ENCODE assay signal across 8 cellular contexts in genomic region chr22:24592144-24592845, GRCh38. TPM values are rescaled to one million over a fixed set of nuclear protein-coding genes. Genes with fewer than 3 reads are reported as not detected.
DNase-seq lines count a peak whose midpoint lies in the region; ATAC-seq and TF ChIP-seq lines count a peak whose summit lies in the region.

No MANE protein-coding gene starts in this region.

- DNase-seq in NOMO-1 treated with DMSO at 0.1 percent for 48 hours (lab: John Stamatoyannopoulos, UW; ENCODE audit: unreplicated experiment) (peak; percentile 1), NOMO-1 (lab: John Stamatoyannopoulos, UW; ENCODE audit: unreplicated experiment in 2 of 2) (no peak), OCI-LY7 (ENCODE audit: low spot score) (no peak), HCEC 1CT (no peak)
- DNase-seq in effector memory CD8-positive, alpha-beta T cell, result no peak
- DNase-seq in stimulated activated CD4-positive, alpha-beta T cell treated with anti-CD3 and anti-CD28 coated beads, Interleukin-4, amount 100 ng/mL, for 1 hour, result no peak

- H3K36me3 ChIP-seq in OCI-LY7 (ENCODE audit: insufficient read depth, low read length) (no peaks in the 10 kb centered on the region), mucosa of rectum (ENCODE audit: control insufficient read depth in 2 of 2, insufficient read depth in 2 of 2, low read length in 2 of 2) (peaks cover 5 to 11% of the 10 kb centered on the region in 2 donors)

- no peak for TF ChIP-seq CTCF in OCI-LY7 (conservative IDR thresholded peaks at IDR 0.05; ENCODE audit: low read length)

- H3K27ac ChIP-seq in OCI-LY7 (ENCODE audit: low read depth, low read length, poor library complexity, severe bottlenecking) (no peak overlapping the region), mucosa of rectum (ENCODE audit: low read depth in 2 of 2, low read length in 2 of 2) (peak overlapping the region; percentile 71 to 72)

- no peaks in the 10 kb centered on the region for H3K27me3 ChIP-seq in mucosa of rectum (ENCODE audit: control insufficient read depth in 2 of 2, insufficient read depth in 2 of 2, low read length in 2 of 2)

- H3K4me3 Mint-ChIP-seq in effector memory CD8-positive, alpha-beta T cell, result peak overlapping the region; percentile 78 to 84

- no TSS peak for BruUV-seq in OCI-LY7 (replicated peaks; lab: Mats Ljungman, UMichigan)

- no peaks in the 10 kb centered on the region for H3K79me2 ChIP-seq in OCI-LY7 (ENCODE audit: insufficient read depth, low read depth, low read length)

- no peak overlapping the region for H2AFZ ChIP-seq in OCI-LY7 (ENCODE audit: low read length)

- no peak overlapping the region for H3K27ac Mint-ChIP-seq in effector memory CD8-positive, alpha-beta T cell

- H3K36me3 Mint-ChIP-seq in effector memory CD8-positive, alpha-beta T cell (ENCODE audit: insufficient read depth), result no peaks in the 10 kb centered on the region

- H3K4me2 ChIP-seq in OCI-LY7 (ENCODE audit: low read length), result peak overlapping the region; percentile 49; the same call in 1 of the 2 replicates

- POLR2A ChIA-PET in OCI-LY7 (lab: Charles Lee), result no interaction called here

- H3K9me3 Mint-ChIP-seq in effector memory CD8-positive, alpha-beta T cell, result no peaks in the 10 kb centered on the region

- H3K4me3 ChIP-seq in OCI-LY7 (ENCODE audit: low read depth, low read length, poor library complexity, severe bottlenecking), result no peak overlapping the region
- peak overlapping the region; percentile 65 to 69 for H3K4me3 ChIP-seq in mucosa of rectum (ENCODE audit: low read length in 2 of 2)

- no peaks in the 10 kb centered on the region for H3K4me1 ChIP-seq in OCI-LY7 (ENCODE audit: insufficient read depth, low read length, poor library complexity, severe bottlenecking)
- peaks cover 11 to 14% of the 10 kb centered on the region in 2 donors for H3K4me1 ChIP-seq in mucosa of rectum (ENCODE audit: control insufficient read depth in 2 of 2, insufficient read depth in 2 of 2, low read length in 2 of 2)

- CTCF ChIA-PET in OCI-LY7 (lab: Charles Lee; ENCODE audit: unreplicated experiment), result no interaction called here

- H3K9me2 ChIP-seq in OCI-LY7 (ENCODE audit: insufficient read depth, low read length), result no peaks in the 10 kb centered on the region

- peaks cover 0 to 5% of the 10 kb centered on the region in 2 donors for H3K27me3 Mint-ChIP-seq in effector memory CD8-positive, alpha-beta T cell

- H3K4me1 Mint-ChIP-seq in effector memory CD8-positive, alpha-beta T cell (ENCODE audit: low read depth in 2 of 2), result peaks cover 5% of the 10 kb centered on the region in 2 donors

- no peaks in the 10 kb centered on the region for H3K9me3 ChIP-seq in OCI-LY7 (ENCODE audit: low read length)
- no peaks in the 10 kb centered on the region for H3K9me3 ChIP-seq in mucosa of rectum (ENCODE audit: control insufficient read depth in 2 of 2, low read length in 2 of 2)

- peak overlapping the region; percentile 60 to 74 for H3K9ac ChIP-seq in mucosa of rectum (ENCODE audit: low read depth in 1 of 2, low read length in 2 of 2)

- ATAC-seq in effector memory CD8-positive, alpha-beta T cell (replicated peaks), result peak; percentile 22
- no peak for ATAC-seq in HG02981 (IDR thresholded peaks at IDR 0.05; ENCODE audit: unreplicated experiment)

- intact Hi-C loops in OCI-LY7 (cut with micrococcal nuclease; ENCODE audit: unreplicated experiment), result no loop called here

- H4K20me1 ChIP-seq in OCI-LY7 (ENCODE audit: insufficient read depth, low read length), result no peaks in the 10 kb centered on the region

RNA-seq across cellular contexts. Expression of gene LRRC75B, which starts 0.6 kb away (rescaled TPM):
- not detected in 2 replicates for total RNA-seq in OCI-LY7 (2014; rRNA removed; shearing (Covaris generic))
- not detected in 2 replicates for total RNA-seq in OCI-LY7 (2022)

RNA-seq across cellular contexts. Expression of gene GGT1, which starts 10.7 kb away (rescaled TPM):
- total RNA-seq in OCI-LY7 (2014; rRNA removed; shearing (Covaris generic)), result 5.8 and 14.0 TPM in 2 replicates
- 4.0 and 5.1 TPM in 2 replicates for total RNA-seq in OCI-LY7 (2022)

RNA-seq across cellular contexts. Expression of gene SNRPD3, which starts 36.5 kb away (rescaled TPM):
- 264 and 278 TPM in 2 replicates for total RNA-seq in OCI-LY7 (2014; rRNA removed; shearing (Covaris generic))
- 153 and 166 TPM in 2 replicates for total RNA-seq in OCI-LY7 (2022)

RNA-seq across cellular contexts. Expression of gene GUCD1, which starts 37.4 kb away (rescaled TPM):
- 80.4 and 144 TPM in 2 replicates for total RNA-seq in OCI-LY7 (2014; rRNA removed; shearing (Covaris generic))
- total RNA-seq in OCI-LY7 (2022), result 114 and 129 TPM in 2 replicates
